Comparison of ENCODE assay signal across 11 cellular contexts in genomic region chr1:31750858-31751638, GRCh38. TPM values are rescaled to one million over a fixed set of nuclear protein-coding genes. Genes with fewer than 3 reads are reported as not detected.
DNase-seq lines count a peak whose midpoint lies in the region; ATAC-seq, FAIRE-seq and TF ChIP-seq lines count a peak whose summit lies in the region.
"Had no signal": no experiment of that assay in that cellular context is flagged by ENCODE, and none has a peak within 500 bp of the region (broad histone marks: within the 10 kb centered on the region; RNA-seq: fewer than 3 reads in every experiment).

No MANE protein-coding gene starts in this region.

- no peaks in the 10 kb centered on the region for H3K36me3 ChIP-seq in spleen

- no peak overlapping the region for H3K4me3 ChIP-seq in spleen

- H3K9me3 Mint-ChIP-seq in activated CD8-positive, alpha-beta memory T cell treated with anti-CD3 and anti-CD28 coated beads, Interleukin-2, amount 10 ng/mL, durations not matched to agents 7 days and 5 days (ENCODE audit: low read depth), result no peaks in the 10 kb centered on the region

- DNase-seq in activated CD8-positive, alpha-beta memory T cell treated with anti-CD3 and anti-CD28 coated beads, Interleukin-2, amount 10 ng/mL, durations not matched to agents 7 days and 5 days, result peak; percentile 78
- DNase-seq in activated CD8-positive, alpha-beta memory T cell treated with anti-CD3 and anti-CD28 coated beads, Interleukin-2, amount 50 U/mL, for 48 hours, result no peak
- peak; percentile 33 for DNase-seq in NOMO-1 treated with DMSO at 0.1 percent for 48 hours (lab: John Stamatoyannopoulos, UW; ENCODE audit: unreplicated experiment)
- DNase-seq in central memory CD4-positive, alpha-beta T cell, result peak; percentile 22
- DNase-seq in spleen, result peak; percentile 85
- DNase-seq in urothelium cell line (ENCODE audit: low spot score), result no peak
- no peak for DNase-seq in GM13976 (ENCODE audit: low spot score)
- DNase-seq: cortex of kidney had no signal

- peaks cover 10 to 78% (median 72%) of the 10 kb centered on the region in 6 donors for H3K4me1 ChIP-seq in spleen

- TF ChIP-seq POLR2A in spleen (IDR thresholded peaks at IDR 0.05), result no peak

- in situ Hi-C loops in GM13976 (cut with MboI; ENCODE audit: low sequenced_read_pairs, unreplicated experiment), result no loop called here

- CTCF ChIA-PET in activated CD8-positive, alpha-beta memory T cell treated with anti-CD3 and anti-CD28 coated beads, Interleukin-2, amount 10 ng/mL, durations not matched to agents 7 days and 5 days (lab: Charles Lee), result interaction anchor here (0.7 to 4.5 kb wide), 7 partner anchors 10 to 358 kb away, joined by 3 to 25 read pairs (median 6); partner anchors contain the start of gene PEF1

- no peak for TF ChIP-seq CTCF in spleen (IDR thresholded peaks at IDR 0.05 in 8 of 11, conservative IDR thresholded peaks at IDR 0.05 in 3 of 11)
- no peak for TF ChIP-seq CTCF in GM13976 (IDR thresholded peaks at IDR 0.05; ENCODE audit: borderline replicate concordance, control extremely low read depth, extremely low read depth, insufficient read depth, missing control alignments)

- FAIRE-seq in urothelium cell line (lab: Jason Lieb, UNC), result no peak
- FAIRE-seq: H54, keratinocyte had no signal

- H3K27me3 Mint-ChIP-seq in activated CD8-positive, alpha-beta memory T cell treated with anti-CD3 and anti-CD28 coated beads, Interleukin-2, amount 10 ng/mL, durations not matched to agents 7 days and 5 days, result peaks cover 8% of the 10 kb centered on the region

- H3K27me3 ChIP-seq in spleen (replicated peaks in 1 of 7), result peaks cover 0 to 12% (median 0%) of the 10 kb centered on the region in 7 donors

- no peaks in the 10 kb centered on the region for H3K36me3 Mint-ChIP-seq in activated CD8-positive, alpha-beta memory T cell treated with anti-CD3 and anti-CD28 coated beads, Interleukin-2, amount 10 ng/mL, durations not matched to agents 7 days and 5 days

- H3K27ac Mint-ChIP-seq in activated CD8-positive, alpha-beta memory T cell treated with anti-CD3 and anti-CD28 coated beads, Interleukin-2, amount 10 ng/mL, durations not matched to agents 7 days and 5 days, result peak overlapping the region; percentile 62

- no peaks in the 10 kb centered on the region for H3K9me3 ChIP-seq in spleen

- intact Hi-C loops in spleen (cut with DNase I; ENCODE audit: low total_unique reads), result no loop called here

- H3K4me3 Mint-ChIP-seq in activated CD8-positive, alpha-beta memory T cell treated with anti-CD3 and anti-CD28 coated beads, Interleukin-2, amount 10 ng/mL, durations not matched to agents 7 days and 5 days, result no peak overlapping the region

- peak; percentile 82 for ATAC-seq in activated CD8-positive, alpha-beta memory T cell treated with anti-CD3 and anti-CD28 coated beads, Interleukin-2, amount 10 ng/mL, durations not matched to agents 7 days and 5 days
- ATAC-seq in GM18517 (IDR thresholded peaks at IDR 0.05; ENCODE audit: unreplicated experiment), result no peak

- H3K27ac ChIP-seq in spleen, result peak overlapping the region in 1 of 8 donors; percentile 10

- 27 to 45% (median 38%) methylated on average over 13 of the region's 13 CpGs for WGBS in spleen, 5 donors

- peaks cover 57% of the 10 kb centered on the region for H3K4me1 Mint-ChIP-seq in activated CD8-positive, alpha-beta memory T cell treated with anti-CD3 and anti-CD28 coated beads, Interleukin-2, amount 10 ng/mL, durations not matched to agents 7 days and 5 days

RNA-seq across cellular contexts. Expression of gene ADGRB2, which starts 13.1 kb away (rescaled TPM):
- 1 to 10 TPM in 1 of 2 experiments, under 1 TPM in 1; 0.07 to 1.3 TPM for total RNA-seq in activated CD8-positive, alpha-beta memory T cell treated with anti-CD3 and anti-CD28 coated beads, Interleukin-2, amount 10 ng/mL, durations not matched to agents 7 days and 5 days
- 1 to 10 TPM in 5 of 7 donors, under 1 TPM in 2; 0.82 to 5.1 (median 2.7) TPM for total RNA-seq in spleen
- polyA plus RNA-seq in spleen, result 1 to 10 TPM in 1 of 3 donors, under 1 TPM in 2; 0.52 to 1.4 (median 0.57) TPM

RNA-seq across cellular contexts. Expression of gene COL16A1, which starts 47.2 kb away (rescaled TPM):
- not detected for total RNA-seq in activated CD8-positive, alpha-beta memory T cell treated with anti-CD3 and anti-CD28 coated beads, Interleukin-2, amount 10 ng/mL, durations not matched to agents 7 days and 5 days
- total RNA-seq in spleen, result 10 to 100 TPM in 5 of 7 donors, 1 to 10 TPM in 2; 4.7 to 22.0 (median 12.4) TPM
- polyA plus RNA-seq in spleen, result 10 to 100 TPM in 2 of 3 donors, 1 to 10 TPM in 1; 9.5 to 25.6 (median 14.4) TPM

Comparison
In these comparisons a context has a peak if more than half of its experiments do, and no peak if none do; other contexts are left out.
1. DNase-seq: peak in activated CD8-positive, alpha-beta memory T cell treated with anti-CD3 and anti-CD28 coated beads, Interleukin-2, amount 10 ng/mL, durations not matched to agents 7 days and 5 days (single experiment), NOMO-1 treated with DMSO at 0.1 percent for 48 hours (single experiment), central memory CD4-positive, alpha-beta T cell (single experiment) and spleen (single experiment); none in activated CD8-positive, alpha-beta memory T cell treated with anti-CD3 and anti-CD28 coated beads, Interleukin-2, amount 50 U/mL, for 48 hours (single experiment), urothelium cell line (single experiment) and GM13976 (single experiment).
2. RNA of gene COL16A1, which starts 47.2 kb away (total RNA-seq): 4.7 to 22.0 TPM in spleen; not detected in activated CD8-positive, alpha-beta memory T cell treated with anti-CD3 and anti-CD28 coated beads, Interleukin-2, amount 10 ng/mL, durations not matched to agents 7 days and 5 days; every median in the first group is over 4 times any median in the second.